Comparison of ENCODE assay signal across 23 cellular contexts in the genomic region with DNA sequence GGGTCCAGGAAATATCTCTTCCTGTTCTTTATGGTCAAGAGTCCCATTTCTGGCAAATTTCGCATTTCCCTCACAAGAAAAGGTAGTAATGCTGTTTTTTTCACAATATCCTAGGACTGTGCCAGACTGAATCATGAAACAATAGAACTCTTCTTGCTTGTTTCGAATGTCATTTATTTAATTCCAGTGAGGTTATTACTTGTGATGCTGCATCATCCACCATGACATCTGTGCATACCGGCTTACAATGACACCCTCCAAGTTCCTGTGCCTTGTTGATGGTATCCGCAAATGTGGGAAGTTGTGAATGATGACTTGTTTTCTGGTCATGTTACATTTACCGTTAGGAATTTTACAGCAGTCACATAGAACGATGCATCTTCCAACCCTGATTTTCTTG. TPM values are rescaled to one million over a fixed set of nuclear protein-coding genes. Genes with fewer than 3 reads are reported as not detected.
A peak's percentile ranks its signal among the peaks of the same experiment; 100 is the strongest.
DNase-seq lines count a peak whose midpoint lies in the region; ATAC-seq, FAIRE-seq and TF ChIP-seq lines count a peak whose summit lies in the region.
"Had no signal": no experiment of that assay in that cellular context is flagged by ENCODE, and none has a peak within 500 bp of the region (broad histone marks: within the 10 kb centered on the region; RNA-seq: fewer than 3 reads in every experiment).

No MANE protein-coding gene starts in this region.

- H3K36me3 ChIP-seq in PC-9 (ENCODE audit: low read depth) (no peaks in the 10 kb centered on the region), astrocyte (ENCODE audit: insufficient read depth, low read length) (no peaks in the 10 kb centered on the region), skeletal muscle tissue (ENCODE audit: control insufficient read depth in 3 of 3, insufficient read depth in 3 of 3, low read length in 3 of 3) (no peaks in the 10 kb centered on the region)

- BruUV-seq in PC-9 (replicated peaks; lab: Mats Ljungman, UMichigan): no TSS peak

- FAIRE-seq in astrocyte (lab: Jason Lieb, UNC): no peak
- FAIRE-seq: GM12878 had no signal

- 0 out of 2 replicates have a peak, but pooled peaks cover 4% of the 10 kb centered on the region for H3K9me3 ChIP-seq in PC-9 (ENCODE audit: insufficient read depth, low read depth)
- H3K9me3 ChIP-seq in astrocyte (ENCODE audit: insufficient read depth, low read depth, low read length): no peaks in the 10 kb centered on the region
- H3K9me3 ChIP-seq in skeletal muscle tissue (ENCODE audit: control insufficient read depth in 3 of 3, low read length in 3 of 3): no peaks in the 10 kb centered on the region
- H3K9me3 ChIP-seq: SK-N-SH had no signal

- intact Hi-C loops in PC-9 (cut with micrococcal nuclease; ENCODE audit: unreplicated experiment) (loop anchor here (5.0 kb wide), 1 partner anchor 759 kb away; no protein-coding TSS in a partner anchor), CD14-positive monocyte (cut with micrococcal nuclease) (loop anchor here in 1 of 2 donors (10.0 kb wide), 1 partner anchor 109 kb away; no protein-coding TSS in a partner anchor)

- DNase-seq in PC-9 (no peak), astrocyte (ENCODE audit: low read depth) (peak; percentile 33), lung microvascular endothelial cell (ENCODE audit: low read depth in 2 of 2) (peak; percentile 59 to 83), CD14-positive monocyte (ENCODE audit: low spot score) (no peak), anterior cingulate cortex (lab: John Stamatoyannopoulos, UW) (no peak)
- DNase-seq: CD8-positive, alpha-beta T cell; DND-41; GM23248; H9; HFFc6; Karpas-422; NCI-H1417; NCI-H1694 treated with DMSO at 0.1 percent for 48 hours; NCI-H2081 treated with DMSO at 0.1 percent for 48 hours; NCI-H2171 treated with DMSO at 0.1 percent for 48 hours; NCI-H524 treated with DMSO at 0.1 percent for 48 hours; NCI-H82; SHP77 treated with DMSO at 0.1 percent for 48 hours; SK-N-SH had no signal

- H3K27ac ChIP-seq in PC-9 (no peak overlapping the region), astrocyte (ENCODE audit: low read depth, low read length) (no peak overlapping the region), skeletal muscle tissue (ENCODE audit: low read depth, low read length) (peak overlapping the region; percentile 74)
- H3K27ac ChIP-seq: GM23248 had no signal

- no peaks in the 10 kb centered on the region for H3F3A ChIP-seq in PC-9 (ENCODE audit: insufficient read depth, low read depth)

- H3K9ac ChIP-seq in astrocyte (ENCODE audit: low read length) (no peak overlapping the region), skeletal muscle tissue (ENCODE audit: low read depth in 1 of 3, low read length in 3 of 3) (no peak overlapping the region)
- H3K9ac ChIP-seq: GM23248, SK-N-SH had no signal

- H3K27me3 Mint-ChIP-seq in astrocyte (ENCODE audit: low read depth, unreplicated experiment) (peaks cover 5% of the 10 kb centered on the region), CD14-positive monocyte (ENCODE audit: low read depth in 3 of 3) (peaks cover 0 to 2% (median 1%) of the 10 kb centered on the region in 3 donors)

- TF ChIP-seq CTCF in PC-9 (conservative IDR thresholded peaks at IDR 0.05) (no peak), astrocyte (IDR thresholded peaks at IDR 0.05; ENCODE audit: insufficient read depth, low read depth, low read length) (no peak), CD14-positive monocyte (IDR thresholded peaks at IDR 0.05) (no peak)

- ATAC-seq in GM21515 (IDR thresholded peaks at IDR 0.05; ENCODE audit: unreplicated experiment): no peak
- ATAC-seq: CD8-positive, alpha-beta T cell; GM12878 had no signal

- CTCF ChIA-PET in PC-9 (lab: Charles Lee): no interaction called here

- H3K4me1 ChIP-seq in PC-9 (replicated peaks; ENCODE audit: insufficient read depth) (no peaks in the 10 kb centered on the region), astrocyte (ENCODE audit: insufficient read depth, low read length) (peaks cover 3% of the 10 kb centered on the region), skeletal muscle tissue (ENCODE audit: control insufficient read depth in 3 of 3, insufficient read depth in 3 of 3, low read length in 3 of 3) (peaks cover 11 to 17% (median 17%) of the 10 kb centered on the region in 3 donors)

- no peak overlapping the region for H3K4me3 Mint-ChIP-seq in astrocyte (ENCODE audit: unreplicated experiment)
- no peak overlapping the region for H3K4me3 Mint-ChIP-seq in CD14-positive monocyte
- H3K4me3 Mint-ChIP-seq: CD8-positive, alpha-beta T cell; H9; HFFc6 had no signal

- H3K27me3 ChIP-seq in PC-9 (ENCODE audit: insufficient read depth, low read depth): no peaks in the 10 kb centered on the region
- no peaks in the 10 kb centered on the region for H3K27me3 ChIP-seq in astrocyte (ENCODE audit: insufficient read depth, low read length)
- H3K27me3 ChIP-seq in skeletal muscle tissue (ENCODE audit: control insufficient read depth in 3 of 3, insufficient read depth in 3 of 3, low read length in 3 of 3): no peaks in the 10 kb centered on the region

- H3K27ac Mint-ChIP-seq in astrocyte (ENCODE audit: unreplicated experiment) (no peak overlapping the region), CD14-positive monocyte (no peak overlapping the region)
- H3K27ac Mint-ChIP-seq: CD8-positive, alpha-beta T cell; H9; HFFc6; IgD-negative memory B cell had no signal

- no peaks in the 10 kb centered on the region for H3K4me1 Mint-ChIP-seq in astrocyte (ENCODE audit: low read depth, unreplicated experiment)
- H3K4me1 Mint-ChIP-seq in CD14-positive monocyte: peaks cover 15% of the 10 kb centered on the region

- no peak overlapping the region for H3K4me3 ChIP-seq in PC-9
- no peak overlapping the region for H3K4me3 ChIP-seq in astrocyte (ENCODE audit: insufficient read depth, low read depth, low read length)
- H3K4me3 ChIP-seq in skeletal muscle tissue (ENCODE audit: low read length in 3 of 3): no peak overlapping the region
- H3K4me3 ChIP-seq: GM12878, GM23248 had no signal

- H2AFZ ChIP-seq in PC-9 (0 out of 2 replicates have a peak overlapping the region, but pooled peaks have one; percentile 22), astrocyte (ENCODE audit: low read depth, low read length) (no peak overlapping the region)
- H2AFZ ChIP-seq: GM23248 had no signal

- H3K79me2 ChIP-seq in PC-9 (ENCODE audit: low read depth) (no peaks in the 10 kb centered on the region), astrocyte (ENCODE audit: insufficient read depth, low read length) (no peaks in the 10 kb centered on the region)

- no peaks in the 10 kb centered on the region for H3K9me2 ChIP-seq in PC-9 (ENCODE audit: insufficient read depth)
- H3K9me2 ChIP-seq: SK-N-SH had no signal

- POLR2A ChIA-PET in PC-9 (lab: Charles Lee; ENCODE audit: unreplicated experiment): no interaction called here

- H4K20me1 ChIP-seq in PC-9 (ENCODE audit: insufficient read depth) (no peaks in the 10 kb centered on the region), astrocyte (ENCODE audit: insufficient read depth, low read length) (no peaks in the 10 kb centered on the region)

- no peaks in the 10 kb centered on the region for H3K36me3 Mint-ChIP-seq in astrocyte (ENCODE audit: low read depth, unreplicated experiment)
- no peaks in the 10 kb centered on the region for H3K36me3 Mint-ChIP-seq in CD14-positive monocyte
- H3K36me3 Mint-ChIP-seq: CD8-positive, alpha-beta T cell; IgD-negative memory B cell had no signal

- H3K4me2 ChIP-seq in PC-9 (no peak overlapping the region), astrocyte (ENCODE audit: low read length) (no peak overlapping the region)
- H3K4me2 ChIP-seq: SK-N-SH had no signal

- H3K9me3 Mint-ChIP-seq in astrocyte (ENCODE audit: unreplicated experiment) (no peaks in the 10 kb centered on the region), CD14-positive monocyte (peaks cover 0 to 4% (median 2%) of the 10 kb centered on the region in 7 donors)
- H3K9me3 Mint-ChIP-seq: CD8-positive, alpha-beta T cell; H9; HFFc6 had no signal

RNA-seq across cellular contexts. Expression of a gene that starts 42.9 kb away (rescaled TPM):
- 13.1 and 18.3 TPM in 2 replicates for total RNA-seq in PC-9 (2021)
- total RNA-seq in astrocyte: 44.5 and 51.6 TPM in 2 replicates
- total RNA-seq in lung microvascular endothelial cell: 18.3 and 61.5 TPM in 2 replicates
- 77.8 TPM for total RNA-seq in skeletal muscle tissue
- polyA plus RNA-seq in CD14-positive monocyte: 1 to 10 TPM; 2.0 to 3.7 TPM
- polyA plus RNA-seq: IgD-negative memory B cell had no signal

Comparison
In these comparisons a context has a peak if more than half of its experiments do, and no peak if none do; other contexts are left out.
1. DNase-seq: peak in astrocyte (single experiment) and lung microvascular endothelial cell (2 of 2); none in PC-9 (0 of 2), CD14-positive monocyte (single experiment) and anterior cingulate cortex (0 of 58).